Comparison of ENCODE assay signal across 9 cellular contexts in the genomic region with DNA sequence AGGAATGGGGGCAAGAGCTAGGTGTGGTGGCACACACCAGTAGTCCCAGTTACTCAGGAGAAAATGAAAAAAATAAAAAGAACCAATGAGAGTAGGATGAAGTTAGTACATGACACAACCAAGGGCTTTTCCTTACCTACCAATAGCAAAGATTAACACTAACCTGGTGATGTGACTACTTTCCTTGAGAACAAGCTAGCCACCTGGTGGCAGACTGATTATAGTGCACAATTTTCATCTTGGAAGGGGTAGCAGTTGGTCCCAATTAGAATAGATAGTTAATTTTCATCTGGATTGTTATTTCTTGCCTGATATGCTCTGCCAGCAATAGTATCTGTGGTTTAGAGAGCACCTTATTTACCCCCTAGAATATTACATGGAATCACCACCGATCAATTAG.
A peak's percentile ranks its signal among the peaks of the same experiment; 100 is the strongest.
DNase-seq lines count a peak whose midpoint lies in the region; ATAC-seq, FAIRE-seq and TF ChIP-seq lines count a peak whose summit lies in the region.
"Had no signal": no experiment of that assay in that cellular context is flagged by ENCODE, and none has a peak within 500 bp of the region (broad histone marks: within the 10 kb centered on the region; RNA-seq: fewer than 3 reads in every experiment).

No MANE protein-coding gene starts in this region.

- no peak for FAIRE-seq in kidney (lab: Jason Lieb, UNC)

- peak; percentile 68 for ATAC-seq in HG02610 (IDR thresholded peaks at IDR 0.05; ENCODE audit: unreplicated experiment)

- H3K4me3 ChIP-seq in kidney (ENCODE audit: low read length in 2 of 2) (no peak overlapping the region), prostate gland (no peak overlapping the region), coronary artery (no peak overlapping the region)

- TF ChIP-seq CTCF in kidney (IDR thresholded peaks at IDR 0.05; ENCODE audit: borderline replicate concordance, extremely low read depth, insufficient read depth) (peak; percentile 8), prostate gland (IDR thresholded peaks at IDR 0.05) (no peak), coronary artery (IDR thresholded peaks at IDR 0.05) (no peak)

- peaks cover 4% of the 10 kb centered on the region for H3K9me3 Mint-ChIP-seq in T-helper 2 cell treated with Interferon-gamma antibody and Interleukin-4, amounts not matched to agents 5 μg/mL and 100 μg/mL, for 36 hours

- intact Hi-C loops in kidney (cut with DNase I): no loop called here
- intact Hi-C loops in prostate gland (cut with DNase I): no loop called here

- no peak overlapping the region for H3K9ac ChIP-seq in kidney (ENCODE audit: low read length in 2 of 2)

- H3K4me3 Mint-ChIP-seq in T-helper 2 cell treated with Interferon-gamma antibody and Interleukin-4, amounts not matched to agents 5 μg/mL and 100 μg/mL, for 36 hours: no peak overlapping the region

- H3K27me3 Mint-ChIP-seq in T-helper 2 cell treated with Interferon-gamma antibody and Interleukin-4, amounts not matched to agents 5 μg/mL and 100 μg/mL, for 36 hours (ENCODE audit: low read depth): no peaks in the 10 kb centered on the region

- H3K27ac Mint-ChIP-seq in T-helper 2 cell treated with Interferon-gamma antibody and Interleukin-4, amounts not matched to agents 5 μg/mL and 100 μg/mL, for 36 hours: no peak overlapping the region

- DNase-seq in ELR (ENCODE audit: low read depth): peak; percentile 36
- DNase-seq in OCI-M1 (lab: John Stamatoyannopoulos, UW): peak; percentile 46
- DNase-seq in kidney: no peak
- DNase-seq in T-helper 2 cell treated with Interferon-gamma antibody and Interleukin-4, amounts not matched to agents 5 μg/mL and 100 μg/mL, for 36 hours (ENCODE audit: low spot score): no peak
- no peak for DNase-seq in prostate gland (ENCODE audit: low spot score)
- no peak for DNase-seq in coronary artery (ENCODE audit: low spot score)
- no peak for DNase-seq in epidermal melanocyte (ENCODE audit: insufficient read length, low spot score)
- DNase-seq: T-helper 1 cell had no signal

- no peak for TF ChIP-seq POLR2A in prostate gland (IDR thresholded peaks at IDR 0.05)

- no peaks in the 10 kb centered on the region for H3K4me1 Mint-ChIP-seq in T-helper 2 cell treated with Interferon-gamma antibody and Interleukin-4, amounts not matched to agents 5 μg/mL and 100 μg/mL, for 36 hours (ENCODE audit: low read depth)

- H3K9me3 ChIP-seq in kidney (ENCODE audit: control insufficient read depth in 1 of 2, low read length in 2 of 2): no peaks in the 10 kb centered on the region
- H3K9me3 ChIP-seq in prostate gland: no peaks in the 10 kb centered on the region

- H3K27me3 ChIP-seq in prostate gland (replicated peaks; ENCODE audit: insufficient read depth): no peaks in the 10 kb centered on the region

- H3K36me3 Mint-ChIP-seq in T-helper 2 cell treated with Interferon-gamma antibody and Interleukin-4, amounts not matched to agents 5 μg/mL and 100 μg/mL, for 36 hours (ENCODE audit: low read depth): no peaks in the 10 kb centered on the region

- H3K4me1 ChIP-seq in kidney (ENCODE audit: control insufficient read depth in 1 of 2, insufficient read depth in 1 of 2, low read depth in 1 of 2, low read length in 2 of 2): no peaks in the 10 kb centered on the region
- no peaks in the 10 kb centered on the region for H3K4me1 ChIP-seq in prostate gland (replicated peaks)

- WGBS in prostate gland: 100% methylated on average over 1 of the region's 1 CpG

- H3K27ac ChIP-seq in kidney (ENCODE audit: low read depth in 2 of 2, low read length in 2 of 2): no peak overlapping the region
- H3K27ac ChIP-seq in prostate gland: no peak overlapping the region
- H3K27ac ChIP-seq in coronary artery: no peak overlapping the region

- H3K36me3 ChIP-seq in kidney (ENCODE audit: control insufficient read depth in 1 of 2, insufficient read depth in 2 of 2, low read length in 2 of 2) (no peaks in the 10 kb centered on the region), prostate gland (no peaks in the 10 kb centered on the region)

Comparison
In these comparisons a context has a peak if more than half of its experiments do, and no peak if none do; other contexts are left out.
1. DNase-seq: peak in ELR (single experiment) and OCI-M1 (single experiment); none in kidney (single experiment), T-helper 2 cell treated with Interferon-gamma antibody and Interleukin-4, amounts not matched to agents 5 μg/mL and 100 μg/mL, for 36 hours (single experiment), prostate gland (single experiment), coronary artery (single experiment) and epidermal melanocyte (single experiment).